ENCODE assay signal across 17 cellular contexts in genomic region chr3:14587733-14588360, GRCh38. TPM values are rescaled to one million over a fixed set of nuclear protein-coding genes. Genes with fewer than 3 reads are reported as not detected.
A peak's percentile ranks its signal among the peaks of the same experiment; 100 is the strongest.
DNase-seq lines count a peak whose midpoint lies in the region; ATAC-seq, FAIRE-seq and TF ChIP-seq lines count a peak whose summit lies in the region.
"Had no signal": no experiment of that assay in that cellular context is flagged by ENCODE, and none has a peak within 500 bp of the region (broad histone marks: within the 10 kb centered on the region; RNA-seq: fewer than 3 reads in every experiment).

No MANE protein-coding gene starts in this region.

- no peaks in the 10 kb centered on the region for H3K36me3 Mint-ChIP-seq in MCF 10A (ENCODE audit: insufficient read depth, unreplicated experiment)
- H3K36me3 Mint-ChIP-seq: natural killer cell had no signal

- CTCF ChIA-PET in MCF 10A (lab: Yijun Ruan, JAX): interaction anchor here (0.5 to 0.6 kb wide), 2 partner anchors 18 to 1401 kb away, joined by 3 read pairs; no protein-coding TSS in a partner anchor

- peaks cover 8% of the 10 kb centered on the region for H3K4me1 Mint-ChIP-seq in MCF 10A (ENCODE audit: insufficient read depth, unreplicated experiment)
- H3K4me1 Mint-ChIP-seq: natural killer cell had no signal

- no peak overlapping the region for H3K27ac Mint-ChIP-seq in MCF 10A (ENCODE audit: low read depth, unreplicated experiment)
- H3K27ac Mint-ChIP-seq: natural killer cell had no signal

- no peak for FAIRE-seq in GM19239 (lab: Jason Lieb, UNC)
- FAIRE-seq: endometrium, GM12892 had no signal

- H3K4me1 ChIP-seq in breast epithelium: no peaks in the 10 kb centered on the region
- H3K4me1 ChIP-seq: ascending aorta, thyroid gland had no signal

- H3K9me3 ChIP-seq in breast epithelium: no peaks in the 10 kb centered on the region
- H3K9me3 ChIP-seq: ascending aorta, thyroid gland had no signal

- DNase-seq in MCF 10A (ENCODE audit: unreplicated experiment) (peak; percentile 76), breast epithelium (ENCODE audit: low spot score in 2 of 2) (no peak), SW480 (ENCODE audit: low spot score) (peak; percentile 30), glomerular visceral epithelial cell (ENCODE audit: extremely low spot score) (peak; percentile 7), GM19239 (ENCODE audit: insufficient read length, low spot score) (no peak), NCI-H1436 treated with DMSO at 0.1 percent for 48 hours (lab: John Stamatoyannopoulos, UW) (no peak)
- DNase-seq in central memory CD4-positive, alpha-beta T cell: no peak
- DNase-seq: 8988T; activated T-cell treated with anti-CD3 and anti-CD28 coated beads, Interleukin-2, amount 50 U/mL, for 4 hours; natural killer cell; NCI-H1694 treated with DMSO at 0.1 percent for 48 hours; NCI-H748 treated with DMSO at 0.1 percent for 48 hours; thyroid gland had no signal

- peaks cover 0 to 10% of the 10 kb centered on the region in 2 donors for H3K27me3 ChIP-seq in breast epithelium
- H3K27me3 ChIP-seq: ascending aorta, thyroid gland had no signal

- POLR2A ChIA-PET in MCF 10A (lab: Yijun Ruan, JAX): interaction anchor here (1.1 kb wide), 2 partner anchors 10 to 63 kb away, joined by 4 to 5 read pairs; partner anchors contain the start of gene CCDC174

- no TSS peak for BruUV-seq in MCF 10A (replicated peaks; lab: Mats Ljungman, UMichigan)

- peaks cover 37% of the 10 kb centered on the region for H3K27me3 Mint-ChIP-seq in MCF 10A (ENCODE audit: insufficient read depth, unreplicated experiment)

- no peaks in the 10 kb centered on the region for H3K9me3 Mint-ChIP-seq in MCF 10A (ENCODE audit: unreplicated experiment)
- H3K9me3 Mint-ChIP-seq: activated T-cell treated with anti-CD3 and anti-CD28 coated beads, Interleukin-2, amount 50 U/mL, for 4 hours; natural killer cell had no signal

- no peak for ATAC-seq in HG03159 (IDR thresholded peaks at IDR 0.05; ENCODE audit: unreplicated experiment)
- ATAC-seq: activated T-cell treated with anti-CD3 and anti-CD28 coated beads, Interleukin-2, amount 50 U/mL, for 4 hours; natural killer cell had no signal

- no peak for TF ChIP-seq POLR2A in breast epithelium (IDR thresholded peaks at IDR 0.05)

- no peak overlapping the region for H3K27ac ChIP-seq in breast epithelium
- H3K27ac ChIP-seq: ascending aorta, thyroid gland had no signal

- H3K4me3 Mint-ChIP-seq in MCF 10A (ENCODE audit: unreplicated experiment): no peak overlapping the region
- H3K4me3 Mint-ChIP-seq: activated T-cell treated with anti-CD3 and anti-CD28 coated beads, Interleukin-2, amount 50 U/mL, for 4 hours; natural killer cell had no signal

- TF ChIP-seq CTCF in MCF 10A (IDR thresholded peaks at IDR 0.05; ENCODE audit: unreplicated experiment) (no peak), breast epithelium (IDR thresholded peaks at IDR 0.05) (no peak)

- H3K36me3 ChIP-seq in breast epithelium: no peaks in the 10 kb centered on the region
- H3K36me3 ChIP-seq: ascending aorta, thyroid gland had no signal

- intact Hi-C loops in MCF 10A (cut with micrococcal nuclease): no loop called here
- intact Hi-C loops in breast epithelium (cut with DNase I; ENCODE audit: low total_unique reads): no loop called here

- no peak overlapping the region for H3K4me3 ChIP-seq in breast epithelium
- H3K4me3 ChIP-seq: ascending aorta, thyroid gland had no signal

RNA-seq across cellular contexts. Expression of gene GRIP2, which starts 47.7 kb away (rescaled TPM):
- total RNA-seq in MCF 10A (2022): not detected in 2 replicates
- total RNA-seq in breast epithelium: under 1 TPM; 0.16 to 0.88 (median 0.33) TPM
- total RNA-seq: activated T-cell treated with anti-CD3 and anti-CD28 coated beads, Interleukin-2, amount 50 U/mL, for 4 hours; natural killer cell had no signal

Comparison
In these comparisons a context has a peak if more than half of its experiments do, and no peak if none do; other contexts are left out.
1. DNase-seq: peak in MCF 10A (single experiment), SW480 (single experiment) and glomerular visceral epithelial cell (single experiment); none in breast epithelium (0 of 2), GM19239 (single experiment), NCI-H1436 treated with DMSO at 0.1 percent for 48 hours (single experiment) and central memory CD4-positive, alpha-beta T cell (single experiment).